Comparison of ENCODE assay signal across 8 cellular contexts in genomic region chr6:142927274-142927586, GRCh38. TPM values are rescaled to one million over a fixed set of nuclear protein-coding genes. Genes with fewer than 3 reads are reported as not detected.
A peak's percentile ranks its signal among the peaks of the same experiment; 100 is the strongest.
DNase-seq lines count a peak whose midpoint lies in the region; ATAC-seq and TF ChIP-seq lines count a peak whose summit lies in the region.

No MANE protein-coding gene starts in this region.

- 0% methylated on average over 7 of the region's 7 CpGs for WGBS in hepatocyte (ENCODE audit: low lambda C conversion rate, missing lambda C conversion rate)

- H3K4me1 Mint-ChIP-seq in activated CD4-positive, alpha-beta memory T cell treated with anti-CD3 and anti-CD28 coated beads for 36 hours (ENCODE audit: low read depth) = peaks cover 56% of the 10 kb centered on the region

- peak overlapping the region; percentile 62 for H3K9ac ChIP-seq in HCT116 (ENCODE audit: low read length)
- peak overlapping the region; percentile 83 to 90 (median 85) for H3K9ac ChIP-seq in skeletal muscle tissue (ENCODE audit: low read depth in 1 of 3, low read length in 3 of 3)

- H3K27ac ChIP-seq in HCT116 (ENCODE audit: low read depth, low read length) (peak overlapping the region; percentile 2; the same call in 1 of the 2 replicates), hepatocyte (peak overlapping the region; percentile 97), skeletal muscle tissue (ENCODE audit: low read depth, low read length) (peak overlapping the region; percentile 94)

- no peaks in the 10 kb centered on the region for H3K9me3 ChIP-seq in HCT116 (ENCODE audit: control insufficient read depth in 1 of 2, insufficient read depth in 1 of 2, low read depth in 1 of 2, low read length in 2 of 2)
- H3K9me3 ChIP-seq in hepatocyte (ENCODE audit: low read depth) = no peaks in the 10 kb centered on the region
- no peaks in the 10 kb centered on the region for H3K9me3 ChIP-seq in skeletal muscle tissue (ENCODE audit: control insufficient read depth in 3 of 3, low read length in 3 of 3)

- H3K36me3 ChIP-seq in HCT116 (ENCODE audit: control insufficient read depth in 1 of 2, insufficient read depth in 2 of 2, low read length in 2 of 2) = no peaks in the 10 kb centered on the region
- no peaks in the 10 kb centered on the region for H3K36me3 ChIP-seq in hepatocyte (replicated peaks; ENCODE audit: insufficient read depth, low read depth)
- H3K36me3 ChIP-seq in skeletal muscle tissue (ENCODE audit: control insufficient read depth in 3 of 3, insufficient read depth in 3 of 3, low read length in 3 of 3) = no peaks in the 10 kb centered on the region

- CTCF ChIA-PET in HCT116 (lab: Charles Lee) = no interaction called here
- CTCF ChIA-PET in activated CD4-positive, alpha-beta memory T cell treated with anti-CD3 and anti-CD28 coated beads for 36 hours (lab: Charles Lee) = interaction anchor here (0.7 to 2.0 kb wide), 4 partner anchors 11 to 84 kb away, joined by 3 to 7 read pairs (median 3); no protein-coding TSS in a partner anchor

- peaks cover 5 to 18% of the 10 kb centered on the region in 2 experiments; a peak in 3 of 4 replicates for H3K4me1 ChIP-seq in HCT116 (ENCODE audit: control insufficient read depth in 1 of 2, insufficient read depth in 2 of 2, low read length in 2 of 2)
- peaks cover 10% of the 10 kb centered on the region for H3K4me1 ChIP-seq in hepatocyte (ENCODE audit: insufficient read depth)
- peaks cover 10 to 24% (median 16%) of the 10 kb centered on the region in 3 donors for H3K4me1 ChIP-seq in skeletal muscle tissue (ENCODE audit: control insufficient read depth in 3 of 3, insufficient read depth in 3 of 3, low read length in 3 of 3)

- TF ChIP-seq POLR2A in HCT116 (IDR thresholded peaks at IDR 0.05; ENCODE audit: borderline replicate concordance, extremely low read depth, insufficient read depth, insufficient read length) = no peak

- RAD21 ChIA-PET in HCT116 (lab: Charles Lee; ENCODE audit: low non-redundant PET in 1 of 2, low total read pairs in 2 of 2, uncharacterized antibody in 2 of 2, unreplicated experiment in 2 of 2) = no interaction called here

- H3K27me3 Mint-ChIP-seq in activated CD4-positive, alpha-beta memory T cell treated with anti-CD3 and anti-CD28 coated beads for 36 hours = no peaks in the 10 kb centered on the region

- no peak for TF ChIP-seq RAD21 in HCT116 (IDR thresholded peaks at IDR 0.05; ENCODE audit: low read depth)

- peak overlapping the region; percentile 83 for H3K4me3 Mint-ChIP-seq in activated CD4-positive, alpha-beta memory T cell treated with anti-CD3 and anti-CD28 coated beads for 36 hours

- intact Hi-C loops in HCT116 (cut with micrococcal nuclease) = loop anchor here (5.0 kb wide), 1 partner anchor 40 kb away; no protein-coding TSS in a partner anchor
- intact Hi-C loops in activated CD4-positive, alpha-beta memory T cell treated with anti-CD3 and anti-CD28 coated beads for 36 hours (cut with micrococcal nuclease) = loop anchor here (1.0 to 5.0 kb wide), 3 partner anchors 16 to 40 kb away; no protein-coding TSS in a partner anchor

- BruUV-seq in HCT116 (replicated peaks; lab: Mats Ljungman, UMichigan) = TSS peak; percentile 56

- no peaks in the 10 kb centered on the region for H3K9me2 ChIP-seq in HCT116 (ENCODE audit: insufficient read depth)
- H3K9me2 ChIP-seq in hepatocyte (replicated peaks; ENCODE audit: insufficient read depth) = no peaks in the 10 kb centered on the region

- no peak overlapping the region for H2AFZ ChIP-seq in HCT116 (ENCODE audit: low read depth, low read length, poor library complexity, severe bottlenecking)
- peak overlapping the region; percentile 24 for H2AFZ ChIP-seq in hepatocyte

- H3K27me3 ChIP-seq in HCT116 (ENCODE audit: insufficient read depth, low read length) (no peaks in the 10 kb centered on the region), hepatocyte (no peaks in the 10 kb centered on the region), skeletal muscle tissue (ENCODE audit: control insufficient read depth in 3 of 3, insufficient read depth in 3 of 3, low read length in 3 of 3) (no peaks in the 10 kb centered on the region)

- peak overlapping the region; percentile 58 to 64 for H3K4me3 ChIP-seq in HCT116 (replicated peaks in 1 of 2; ENCODE audit: low read depth in 1 of 2, low read length in 2 of 2)
- H3K4me3 ChIP-seq in hepatocyte = peak overlapping the region; percentile 53
- peak overlapping the region; percentile 80 to 87 (median 81) for H3K4me3 ChIP-seq in skeletal muscle tissue (ENCODE audit: low read length in 3 of 3)

- peak overlapping the region; percentile 91 for H3K27ac Mint-ChIP-seq in activated CD4-positive, alpha-beta memory T cell treated with anti-CD3 and anti-CD28 coated beads for 36 hours

- H3K79me2 ChIP-seq in HCT116 (ENCODE audit: insufficient read depth, low read length) (no peaks in the 10 kb centered on the region), hepatocyte (peaks cover 48% of the 10 kb centered on the region)

- no peaks in the 10 kb centered on the region for H4K20me1 ChIP-seq in HCT116 (ENCODE audit: insufficient read depth)
- peaks cover 5% of the 10 kb centered on the region for H4K20me1 ChIP-seq in hepatocyte (ENCODE audit: insufficient read depth, poor library complexity, severe bottlenecking)

- TF ChIP-seq CTCF in HCT116 (IDR thresholded peaks at IDR 0.05 in 2 of 3, conservative IDR thresholded peaks at IDR 0.05 in 1 of 3; ENCODE audit: borderline replicate concordance in 1 of 3, insufficient read depth in 1 of 3, low read depth in 2 of 3, low read length in 2 of 3) = no peak
- TF ChIP-seq CTCF in hepatocyte (IDR thresholded peaks at IDR 0.05; ENCODE audit: poor library complexity) = no peak

- DNase-seq in HCT116 (ENCODE audit: low read depth, low spot score) = no peak
- DNase-seq in activated CD4-positive, alpha-beta memory T cell treated with anti-CD3 and anti-CD28 coated beads for 36 hours = no peak
- DNase-seq in hepatocyte (ENCODE audit: low spot score) = no peak
- no peak for DNase-seq in cerebellum (ENCODE audit: low spot score)
- no peak for DNase-seq in NCI-H2171 (lab: John Stamatoyannopoulos, UW)

- ATAC-seq in HCT116 = peak; percentile 7; the same call in 1 of the 2 replicates
- ATAC-seq in HG02885 (IDR thresholded peaks at IDR 0.05; ENCODE audit: poor library complexity, unreplicated experiment) = no peak
- ATAC-seq in HG03025 (IDR thresholded peaks at IDR 0.05; ENCODE audit: low FRiP score, unreplicated experiment) = no peak

- peak overlapping the region; percentile 76 for H3K4me2 ChIP-seq in HCT116 (ENCODE audit: low read length)
- H3K4me2 ChIP-seq in hepatocyte = peak overlapping the region; percentile 88

- no peaks in the 10 kb centered on the region for H3K9me3 Mint-ChIP-seq in activated CD4-positive, alpha-beta memory T cell treated with anti-CD3 and anti-CD28 coated beads for 36 hours

- POLR2A ChIA-PET in HCT116 (lab: Charles Lee) = no interaction called here
- POLR2A ChIA-PET in activated CD4-positive, alpha-beta memory T cell treated with anti-CD3 and anti-CD28 coated beads for 36 hours (lab: Charles Lee) = interaction anchor here (1.0 to 3.5 kb wide), 12 partner anchors 10 to 107 kb away, joined by 3 to 37 read pairs (median 8); no protein-coding TSS in a partner anchor

- H3K36me3 Mint-ChIP-seq in activated CD4-positive, alpha-beta memory T cell treated with anti-CD3 and anti-CD28 coated beads for 36 hours = peaks cover 13% of the 10 kb centered on the region

TF ChIP-seq in HCT116, 20 proteins besides CTCF, POLR2A, EP300 and RAD21 (continues in another document):
- TF ChIP-seq ZNF274 (IDR thresholded peaks at IDR 0.05; ENCODE audit: low read depth, low read length) (no peak), SIN3A (IDR thresholded peaks at IDR 0.05; ENCODE audit: low read depth) (no peak), EZH2 (IDR thresholded peaks at IDR 0.05) (no peak), CBX3 (IDR thresholded peaks at IDR 0.05; ENCODE audit: low read depth) (no peak), SP1 (IDR thresholded peaks at IDR 0.05; ENCODE audit: low read depth) (no peak), EZH2phosphoT487 (IDR thresholded peaks at IDR 0.05; ENCODE audit: borderline replicate concordance) (no peak), ZFX (IDR thresholded peaks at IDR 0.05) (no peak), POLR2AphosphoS5 (IDR thresholded peaks at IDR 0.05; ENCODE audit: low read depth, low read length) (no peak), MAX (IDR thresholded peaks at IDR 0.05) (no peak), SRF (IDR thresholded peaks at IDR 0.05; ENCODE audit: low read depth) (no peak)
- TF ChIP-seq, protein P1, sequence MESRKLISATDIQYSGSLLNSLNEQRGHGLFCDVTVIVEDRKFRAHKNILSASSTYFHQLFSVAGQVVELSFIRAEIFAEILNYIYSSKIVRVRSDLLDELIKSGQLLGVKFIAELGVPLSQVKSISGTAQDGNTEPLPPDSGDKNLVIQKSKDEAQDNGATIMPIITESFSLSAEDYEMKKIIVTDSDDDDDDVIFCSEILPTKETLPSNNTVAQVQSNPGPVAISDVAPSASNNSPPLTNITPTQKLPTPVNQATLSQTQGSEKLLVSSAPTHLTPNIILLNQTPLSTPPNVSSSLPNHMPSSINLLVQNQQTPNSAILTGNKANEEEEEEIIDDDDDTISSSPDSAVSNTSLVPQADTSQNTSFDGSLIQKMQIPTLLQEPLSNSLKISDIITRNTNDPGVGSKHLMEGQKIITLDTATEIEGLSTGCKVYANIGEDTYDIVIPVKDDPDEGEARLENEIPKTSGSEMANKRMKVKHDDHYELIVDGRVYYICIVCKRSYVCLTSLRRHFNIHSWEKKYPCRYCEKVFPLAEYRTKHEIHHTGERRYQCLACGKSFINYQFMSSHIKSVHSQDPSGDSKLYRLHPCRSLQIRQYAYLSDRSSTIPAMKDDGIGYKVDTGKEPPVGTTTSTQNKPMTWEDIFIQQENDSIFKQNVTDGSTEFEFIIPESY (IDR thresholded peaks at IDR 0.05; ENCODE audit: extremely low read depth, insufficient replicate concordance, low read length) = no peak

RNA-seq across cellular contexts. Expression of gene HIVEP2, which starts 17.7 kb away (rescaled TPM):
- total RNA-seq in HCT116 (2021; ENCODE audit: unreplicated experiment) (8.1 TPM), hepatocyte (9.4 TPM in 2 replicates), skeletal muscle tissue (17.7 TPM), cerebellum (31.3 TPM)
- polyA plus RNA-seq in HCT116 (2012) = 5.4 and 5.8 TPM in 2 replicates
- total RNA-seq in activated CD4-positive, alpha-beta memory T cell treated with anti-CD3 and anti-CD28 coated beads for 36 hours = 10 to 100 TPM; 24.3 to 25.1 TPM
- polyA plus RNA-seq in hepatocyte = 3.3 and 3.9 TPM in 2 replicates

Comparison
In these comparisons a context has a peak if more than half of its experiments do, and no peak if none do; other contexts are left out.
1. H3K27ac ChIP-seq: peak in every context shown above with its lines; median percentile 97 in hepatocyte; 94 in skeletal muscle tissue; 2 in HCT116.